19 cellular contexts compared by ENCODE assay signal in genomic region chr7:41978858-41979257, GRCh38.
"Had no signal": no experiment of that assay in that cellular context is flagged by ENCODE, and none has a peak within 500 bp of the region (broad histone marks: within the 10 kb centered on the region; RNA-seq: fewer than 3 reads in every experiment).

No MANE protein-coding gene starts in this region.

- H3K36me3 Mint-ChIP-seq: IgD-negative memory B cell had no signal

- FAIRE-seq: K562 had no signal

- H3K4me1 Mint-ChIP-seq: IgD-negative memory B cell had no signal

- H3K4me3 ChIP-seq: K562, SJCRH30 had no signal

- ATAC-seq: K562, SK-N-SH treated with all-trans-retinoic acid at 6 μM for 48 hours had no signal

- H3K27me3 Mint-ChIP-seq: IgD-negative memory B cell had no signal

- H3K4me2 ChIP-seq: KMS-11 had no signal

- H3K27ac Mint-ChIP-seq: IgD-negative memory B cell had no signal

- H3K9me3 Mint-ChIP-seq: IgD-negative memory B cell had no signal

- DNase-seq: Kasumi-1, MM.1S, NCI-H1048, NCI-H1105, NCI-H1436 treated with DMSO at 0.1 percent for 48 hours, NCI-H1694, NCI-H187 treated with DMSO at 0.1 percent for 48 hours, NCI-H2081, NCI-H2107, NCI-H2227 treated with DMSO at 0.1 percent for 48 hours, NCI-H524 treated with DMSO at 0.1 percent for 48 hours, NCI-H69, NCI-H774, SHP77 treated with DMSO at 0.1 percent for 48 hours, SJCRH30 had no signal

- H3K9ac ChIP-seq: KMS-11 had no signal

- H3K9me3 ChIP-seq: SJCRH30 had no signal

- H3K4me3 Mint-ChIP-seq: IgD-negative memory B cell had no signal

- H3K27me3 ChIP-seq: SJCRH30 had no signal

- H3K27ac ChIP-seq: KMS-11, SJCRH30 had no signal
